30 cellular contexts compared by ENCODE assay signal in genomic region chr5:176514244-176514918, GRCh38. TPM values are rescaled to one million over a fixed set of nuclear protein-coding genes. Genes with fewer than 3 reads are reported as not detected.
A peak's percentile ranks its signal among the peaks of the same experiment; 100 is the strongest.
DNase-seq lines count a peak whose midpoint lies in the region; ATAC-seq, FAIRE-seq and TF ChIP-seq lines count a peak whose summit lies in the region.
"Had no signal": no experiment of that assay in that cellular context is flagged by ENCODE, and none has a peak within 500 bp of the region (broad histone marks: within the 10 kb centered on the region; RNA-seq: fewer than 3 reads in every experiment).

No MANE protein-coding gene starts in this region.

- no peak for DNase-seq in HepG2 (ENCODE audit: low spot score)
- no peak for DNase-seq in right lobe of liver
- peak; percentile 29 for DNase-seq in OCI-M1 (lab: John Stamatoyannopoulos, UW)
- DNase-seq in H1 (ENCODE audit: low read depth in 1 of 2, low spot score in 2 of 2) = no peak
- DNase-seq in ureter (ENCODE audit: low spot score) = no peak
- no peak for DNase-seq in heart left ventricle
- DNase-seq: ACHN; activated CD4-positive, alpha-beta T cell treated with anti-CD3 and anti-CD28 coated beads for 48 hours; activated naive CD4-positive, alpha-beta T cell treated with anti-CD3 and anti-CD28 coated beads for 36 hours; activated T-cell treated with anti-CD3 and anti-CD28 coated beads, Interleukin-2, amount 50 U/mL, for 48 hours; aorta; central memory CD4-positive, alpha-beta T cell; dorsolateral prefrontal cortex; glutamatergic neuron; left cardiac atrium; mesenchymal stem cell; NCI-H1436 treated with DMSO at 0.1 percent for 48 hours; NCI-H2171; NCI-H524; retina; SHP77 treated with DMSO at 0.1 percent for 48 hours; stimulated activated CD4-positive, alpha-beta T cell treated with anti-CD3 and anti-CD28 coated beads, Interleukin-12 subunit alpha, Interleukin-12 subunit beta, amount 100 ng/mL, for 4 hours; stimulated activated CD4-positive, alpha-beta T cell treated with anti-CD3 and anti-CD28 coated beads, Interleukin-4, amount 100 ng/mL, for 4 hours; T-helper 1 cell had no signal

- no peak overlapping the region for H2BK12ac ChIP-seq in H1 (ENCODE audit: low read depth, low read length)

- TF ChIP-seq CTCF in HepG2 (CRISPR knock-in tag; IDR thresholded peaks at IDR 0.05) = no peak
- TF ChIP-seq CTCF in right lobe of liver (IDR thresholded peaks at IDR 0.05) = no peak
- no peak for TF ChIP-seq CTCF in H1 (IDR thresholded peaks at IDR 0.05; ENCODE audit: control extremely low read depth in 1 of 3, insufficient read depth in 1 of 3, low read depth in 1 of 3, low read length in 3 of 3)
- no peak for TF ChIP-seq CTCF in heart left ventricle (IDR thresholded peaks at IDR 0.05)

- H4K5ac ChIP-seq in H1 (ENCODE audit: insufficient read length, low read depth, low read length) = no peak overlapping the region

- 0 out of 5 replicates have a peak, but pooled peaks cover 0 to 4% of the 10 kb centered on the region in 2 experiments for H3K36me3 ChIP-seq in HepG2 (replicated peaks in 1 of 2; ENCODE audit: control insufficient read depth in 1 of 2, insufficient read depth in 2 of 2, low read length in 2 of 2)
- no peaks in the 10 kb centered on the region for H3K36me3 ChIP-seq in right lobe of liver
- peaks cover 0 to 4% (median 0%) of the 10 kb centered on the region in 4 experiments; a peak in 1 of 8 replicates for H3K36me3 ChIP-seq in H1 (ENCODE audit: control insufficient read depth in 2 of 4, insufficient read depth in 4 of 4, low read length in 3 of 4)
- H3K36me3 ChIP-seq in heart left ventricle = peaks cover 0 to 10% (median 3%) of the 10 kb centered on the region in 9 donors

- in situ Hi-C loops in HepG2 (cut with HindIII; ENCODE audit: extremely low pct_ligation_motif_present, low pct_unique_long_range_greater_than_20kb) = no loop called here

- H3K4me3 ChIP-seq in HepG2 (replicated peaks in 1 of 3; ENCODE audit: insufficient read depth in 1 of 3, low read depth in 2 of 3, low read length in 3 of 3) (no peak overlapping the region), right lobe of liver (no peak overlapping the region), H1 (ENCODE audit: extremely low read depth in 1 of 4, insufficient read depth in 2 of 4, low read depth in 3 of 4, low read length in 4 of 4) (no peak overlapping the region), heart left ventricle (no peak overlapping the region)
- H3K4me3 ChIP-seq: dorsolateral prefrontal cortex had no signal

- intact Hi-C loops in HepG2 (cut with micrococcal nuclease; ENCODE audit: unreplicated experiment) (no loop called here), right lobe of liver (cut with DNase I) (no loop called here), heart left ventricle (cut with DNase I) (no loop called here)

- TF ChIP-seq POLR2A in HepG2 (IDR thresholded peaks at IDR 0.05; ENCODE audit: insufficient read depth in 1 of 2, low read depth in 2 of 2, low read length in 2 of 2) (no peak), right lobe of liver (IDR thresholded peaks at IDR 0.05) (no peak), H1 (IDR thresholded peaks at IDR 0.05; ENCODE audit: control extremely low read depth in 1 of 2, low read depth in 2 of 2, low read length in 2 of 2) (no peak), heart left ventricle (IDR thresholded peaks at IDR 0.05) (no peak)

- no peak overlapping the region for H2AK5ac ChIP-seq in H1 (ENCODE audit: low read depth, low read length)

- H3K79me2 ChIP-seq in HepG2 (ENCODE audit: insufficient read depth, low read length) = no peaks in the 10 kb centered on the region
- no peaks in the 10 kb centered on the region for H3K79me2 ChIP-seq in H1 (ENCODE audit: control insufficient read depth in 1 of 2, insufficient read depth in 2 of 2, low read length in 2 of 2)

- H3K4ac ChIP-seq in H1 (replicated peaks; ENCODE audit: insufficient read length, low read depth, low read length) = no peak overlapping the region

- POLR2A ChIA-PET in HepG2 (lab: Yijun Ruan, JAX) = no interaction called here
- POLR2A ChIA-PET in H1 (lab: Charles Lee; ENCODE audit: partially characterized antibody) = interaction anchor here (1.1 to 26.0 kb wide), 3 partner anchors 9 to 126 kb away, joined by 3 to 458 read pairs (median 7); partner anchors contain the start of genes NOP16 and RNF44

- H4K8ac ChIP-seq in H1 (ENCODE audit: extremely low read depth, insufficient read depth, low read length) = 0 out of 2 replicates have a peak overlapping the region, but pooled peaks have one; percentile 47

- H2AFZ ChIP-seq in HepG2 (ENCODE audit: low read length) = no peak overlapping the region
- H2AFZ ChIP-seq in H1 (ENCODE audit: low read length) = no peak overlapping the region

- H2BK5ac ChIP-seq in H1 (ENCODE audit: low read depth, low read length) = no peak overlapping the region

- no TSS peak for BruUV-seq in HepG2 (replicated peaks; lab: Mats Ljungman, UMichigan)

- no peak overlapping the region for H2BK20ac ChIP-seq in H1 (ENCODE audit: low read length)

- H3K56ac ChIP-seq in H1 (replicated peaks; ENCODE audit: insufficient read length, low read depth, low read length) = no peak overlapping the region

- TF ChIP-seq RAD21 in HepG2 (CRISPR knock-in tag; IDR thresholded peaks at IDR 0.05) (no peak), H1 (IDR thresholded peaks at IDR 0.05 in 1 of 2, conservative IDR thresholded peaks at IDR 0.05 in 1 of 2; ENCODE audit: low read depth in 2 of 2, low read length in 2 of 2) (no peak)

- H3K4me2 ChIP-seq in HepG2 (ENCODE audit: low read depth, low read length) (no peak overlapping the region), H1 (ENCODE audit: insufficient read depth in 1 of 2, low read depth in 2 of 2, low read length in 2 of 2) (no peak overlapping the region)

- WGBS in HepG2 (ENCODE audit: low lambda C conversion rate) = 75% methylated on average over 11 of the region's 11 CpGs
- WGBS in right lobe of liver (ENCODE audit: insufficient coverage, low coverage, low lambda C conversion rate, missing lambda C conversion rate) = 70% methylated on average over 10 of the region's 11 CpGs
- 95% methylated on average over 10 of the region's 11 CpGs; no CpG with 5 or more reads in 1 of the 2 experiments for WGBS in H1 (ENCODE audit: extremely low coverage in 1 of 2, insufficient coverage in 1 of 2, insufficient read length in 1 of 2, insufficient replicate concordance in 2 of 2, low coverage in 1 of 2, low lambda C conversion rate in 2 of 2, missing lambda C conversion rate in 1 of 2), 2 experiments
- 64 to 82% (median 75%) methylated on average over 11 of the region's 11 CpGs for WGBS in heart left ventricle, 4 donors

- CTCF ChIA-PET in HepG2 (lab: Yijun Ruan, JAX; ENCODE audit: low intra/inter-chr PET ratio, low total read pairs) (no interaction called here), H1 (lab: Charles Lee; ENCODE audit: partially characterized antibody) (interaction anchor here (0.6 to 1.1 kb wide), 2 partner anchors 56 to 72 kb away, joined by 3 read pairs; no protein-coding TSS in a partner anchor)

- H3K27me3 ChIP-seq in HepG2 (ENCODE audit: control insufficient read depth in 1 of 2, insufficient read depth in 2 of 2, low read length in 2 of 2) (no peaks in the 10 kb centered on the region; a peak in 1 of 5 replicates), right lobe of liver (no peaks in the 10 kb centered on the region), H1 (replicated peaks in 1 of 4; ENCODE audit: control insufficient read depth in 3 of 4, extremely low read depth in 1 of 4, insufficient read depth in 3 of 4, low read length in 3 of 4) (no peaks in the 10 kb centered on the region; a peak in 2 of 7 replicates), heart left ventricle (no peaks in the 10 kb centered on the region)
- H3K27me3 ChIP-seq: dorsolateral prefrontal cortex had no signal

- H3K14ac ChIP-seq in H1 (ENCODE audit: insufficient read length) = no peak overlapping the region

- H3K18ac ChIP-seq in H1 (ENCODE audit: extremely low read depth, low read length) = no peak overlapping the region

- peaks cover 7% of the 10 kb centered on the region for H3K4me1 ChIP-seq in HepG2 (ENCODE audit: insufficient read depth, low read length)
- no peaks in the 10 kb centered on the region for H3K4me1 ChIP-seq in right lobe of liver
- no peaks in the 10 kb centered on the region for H3K4me1 ChIP-seq in H1 (replicated peaks in 1 of 4; ENCODE audit: control insufficient read depth in 3 of 4, insufficient read depth in 4 of 4, low read length in 3 of 4)
- no peaks in the 10 kb centered on the region for H3K4me1 ChIP-seq in heart left ventricle

- H2BK120ac ChIP-seq in H1 (replicated peaks; ENCODE audit: low read depth, low read length) = no peak overlapping the region

- TF ChIP-seq EP300 in HepG2 (IDR thresholded peaks at IDR 0.05; ENCODE audit: low read depth in 2 of 2, low read length in 2 of 2) (no peak), HepG2 (CRISPR knock-in tag; IDR thresholded peaks at IDR 0.05; ENCODE audit: borderline replicate concordance) (no peak), H1 (IDR thresholded peaks at IDR 0.05; ENCODE audit: borderline replicate concordance in 1 of 2, low read depth in 2 of 2, low read length in 2 of 2) (no peak)

- no peak overlapping the region for H3K23ac ChIP-seq in H1 (ENCODE audit: insufficient read length)

- H3K23me2 ChIP-seq in H1 (ENCODE audit: low read depth, low read length) = 0 out of 2 replicates have a peak, but pooled peaks cover 3% of the 10 kb centered on the region

- no peak overlapping the region for H4K91ac ChIP-seq in H1 (replicated peaks; ENCODE audit: insufficient read length, low read length)

- H3K9ac ChIP-seq in HepG2 (ENCODE audit: insufficient read depth, low read depth, low read length) = no peak overlapping the region
- no peak overlapping the region for H3K9ac ChIP-seq in H1 (replicated peaks in 1 of 4; ENCODE audit: extremely low read depth in 1 of 4, low read depth in 3 of 4, low read length in 3 of 4)

- FAIRE-seq in HepG2 (lab: Jason Lieb, UNC) = no peak
- no peak for FAIRE-seq in H1 (lab: Jason Lieb, UNC)
- FAIRE-seq: endothelial cell of umbilical vein, HTR-8/SVneo had no signal

- H3K27ac ChIP-seq in HepG2 (ENCODE audit: extremely low read length, insufficient read depth, low read length) (no peak overlapping the region), right lobe of liver (no peak overlapping the region), H1 (ENCODE audit: low read depth, low read length) (no peak overlapping the region), heart left ventricle (no peak overlapping the region)
- H3K27ac ChIP-seq: dorsolateral prefrontal cortex had no signal

- no peaks in the 10 kb centered on the region for H3K79me1 ChIP-seq in H1 (ENCODE audit: low read depth, low read length)

- H3K9me3 ChIP-seq in HepG2 (ENCODE audit: low read length) (no peaks in the 10 kb centered on the region), right lobe of liver (no peaks in the 10 kb centered on the region), H1 (ENCODE audit: insufficient read depth in 2 of 2, low read depth in 1 of 2, low read length in 1 of 2) (no peaks in the 10 kb centered on the region), heart left ventricle (no peaks in the 10 kb centered on the region)

- ATAC-seq in HepG2 (no peak; the same call in 2 of the 3 replicates), right lobe of liver (no peak), HG03520 (IDR thresholded peaks at IDR 0.05; ENCODE audit: unreplicated experiment) (no peak), HG03196 (IDR thresholded peaks at IDR 0.05; ENCODE audit: unreplicated experiment) (no peak), heart left ventricle (no peak)
- ATAC-seq: HCT116, left cardiac atrium had no signal

- H2BK15ac ChIP-seq in H1 (ENCODE audit: low read length) = no peak overlapping the region

- H4K20me1 ChIP-seq in HepG2 (ENCODE audit: insufficient read depth, low read length) (no peaks in the 10 kb centered on the region), H1 (replicated peaks in 1 of 2; ENCODE audit: control insufficient read depth in 1 of 2, insufficient read depth in 2 of 2, low read length in 2 of 2) (peaks cover 0 to 1% of the 10 kb centered on the region in 2 experiments)

RNA-seq across cellular contexts. Expression of gene RNF44, which starts 22.8 kb away (rescaled TPM):
- total RNA-seq in HepG2 (2016; rRNA removed; fragmentation: Illumina TruSeq; extraction: Trizol) (5.1 and 9.2 TPM in 2 replicates), right lobe of liver (10 to 100 TPM in 4 of 6 experiments, 1 to 10 TPM in 2; 5.1 to 16.3 (median 12.7) TPM), ureter (71.5 TPM), heart left ventricle (10 to 100 TPM in 8 of 9 donors, 1 to 10 TPM in 1; 9.2 to 35.7 (median 21.0) TPM)
- 7.2 and 9.4 TPM in 2 replicates for total RNA-seq in HepG2 (2016; cell fraction: cytosol; rRNA removed; fragmentation: Illumina TruSeq; extraction: Trizol; ENCODE audit: low read depth)
- total RNA-seq in HepG2 (2016; cell fraction: insoluble cytoplasmic fraction; rRNA removed; fragmentation: Illumina TruSeq; extraction: Trizol) = 4.4 and 8.7 TPM in 2 replicates
- 7.2 and 9.8 TPM in 2 replicates for total RNA-seq in HepG2 (2016; cell fraction: membrane; rRNA removed; fragmentation: Illumina TruSeq; extraction: Trizol)
- 9.4 and 17.1 TPM in 2 replicates for total RNA-seq in HepG2 (2016; cell fraction: nucleus; rRNA removed; fragmentation: Illumina TruSeq; extraction: Trizol)
- polyA plus RNA-seq in HepG2 (2011; rRNA removed) (16.8 and 19.1 TPM in 2 replicates), H1 (2011; rRNA removed) (54.7 and 109 TPM in 2 replicates), heart left ventricle (10 to 100 TPM; 14.4 to 14.8 TPM)
- 6.8 and 9.5 TPM in 2 replicates for polyA plus RNA-seq in HepG2 (2011; cell fraction: cytosol; rRNA removed)
- 134 and 149 TPM in 2 replicates for polyA plus RNA-seq in HepG2 (2011; cell fraction: nucleus; rRNA removed)
- polyA plus RNA-seq in HepG2 (2012) = 37.8 and 52.8 TPM in 2 replicates
- 2.3 and 2.5 TPM in 2 replicates for polyA plus RNA-seq in HepG2 (2016; cell fraction: cytosol; fragmentation: Illumina TruSeq; extraction: Trizol; ENCODE audit: low read depth)
- polyA plus RNA-seq in HepG2 (2016; cell fraction: insoluble cytoplasmic fraction; fragmentation: Illumina TruSeq; extraction: Trizol; ENCODE audit: low read depth) = 15.8 and 20.6 TPM in 2 replicates
- 9.4 and 9.7 TPM in 2 replicates for polyA plus RNA-seq in HepG2 (2016; cell fraction: membrane; fragmentation: Illumina TruSeq; extraction: Trizol; ENCODE audit: low read depth)
- 52.0 and 60.3 TPM in 2 replicates for polyA plus RNA-seq in HepG2 (2016; cell fraction: nucleus; fragmentation: Illumina TruSeq; extraction: Trizol; ENCODE audit: insufficient read depth, low read depth)
- polyA minus RNA-seq in HepG2 (2011; rRNA and poly(A)+ RNA removed; ENCODE audit: low replicate concordance) = 18.3 and 21.3 TPM in 2 replicates
- 16.1 and 19.0 TPM in 2 replicates for polyA minus RNA-seq in HepG2 (2011; cell fraction: cytosol; rRNA and poly(A)+ RNA removed)
- 28.3 and 33.1 TPM in 2 replicates for polyA minus RNA-seq in HepG2 (2011; cell fraction: nucleus; rRNA and poly(A)+ RNA removed)
- total RNA-seq in H1 (2021; fragmentation: NEBNext Ultra II Directional; extraction: Animal tissue kit (Norgen Biotek cat#: 25700)) = 164 and 178 TPM in 2 replicates
- 42.9 TPM for polyA plus RNA-seq in H1 (2011; cell fraction: cytosol; rRNA removed)
- polyA plus RNA-seq in H1 (2011; cell fraction: nucleus; rRNA removed) = 283 TPM
- 101 to 137 TPM (median 120 TPM) in 4 replicates for polyA plus RNA-seq in H1 (2012, experiment 1 of 2)
- polyA plus RNA-seq in H1 (2012, experiment 2 of 2) = 87.2 TPM
- 97.6 TPM for polyA plus RNA-seq in H1 (2013, experiment 1 of 2)
- polyA plus RNA-seq in H1 (2013, experiment 2 of 2) = 91.7 TPM
- polyA minus RNA-seq in H1 (2011; rRNA and poly(A)+ RNA removed) = 15.9 and 24.4 TPM in 2 replicates
- 100 TPM for polyA minus RNA-seq in H1 (2011; cell fraction: cytosol; rRNA and poly(A)+ RNA removed)
- polyA minus RNA-seq in H1 (2011; cell fraction: nucleus; rRNA and poly(A)+ RNA removed) = 120 TPM

RNA-seq across cellular contexts. Expression of gene CDHR2, which starts 34.8 kb away (rescaled TPM):
- total RNA-seq in HepG2 (2016; rRNA removed; fragmentation: Illumina TruSeq; extraction: Trizol) (7.8 and 17.9 TPM in 2 replicates), right lobe of liver (10 to 100 TPM in 4 of 6 experiments, 1 to 10 TPM in 2; 6.8 to 89.2 (median 41.2) TPM), ureter (not detected), heart left ventricle (under 1 TPM in 4 of 9 donors, not detected in 5; 0.08 to 0.67 (median 0.40) TPM)
- total RNA-seq in HepG2 (2016; cell fraction: cytosol; rRNA removed; fragmentation: Illumina TruSeq; extraction: Trizol; ENCODE audit: low read depth) = 3.8 and 4.0 TPM in 2 replicates
- 5.3 and 18.3 TPM in 2 replicates for total RNA-seq in HepG2 (2016; cell fraction: insoluble cytoplasmic fraction; rRNA removed; fragmentation: Illumina TruSeq; extraction: Trizol)
- total RNA-seq in HepG2 (2016; cell fraction: membrane; rRNA removed; fragmentation: Illumina TruSeq; extraction: Trizol) = 7.4 and 8.2 TPM in 2 replicates
- total RNA-seq in HepG2 (2016; cell fraction: nucleus; rRNA removed; fragmentation: Illumina TruSeq; extraction: Trizol) = 19.1 and 22.7 TPM in 2 replicates
- polyA plus RNA-seq in HepG2 (2011; rRNA removed) (20.9 and 27.3 TPM in 2 replicates), H1 (2011; rRNA removed) (0.02 and 0.06 TPM in 2 replicates), heart left ventricle (under 1 TPM in 1 of 2 donors, not detected in 1; 0.07 TPM)
- polyA plus RNA-seq in HepG2 (2011; cell fraction: cytosol; rRNA removed) = 14.0 and 14.6 TPM in 2 replicates
- polyA plus RNA-seq in HepG2 (2011; cell fraction: nucleus; rRNA removed) = 70.0 and 99.3 TPM in 2 replicates
- polyA plus RNA-seq in HepG2 (2012) = 15.8 and 16.5 TPM in 2 replicates
- polyA plus RNA-seq in HepG2 (2016; cell fraction: cytosol; fragmentation: Illumina TruSeq; extraction: Trizol; ENCODE audit: low read depth) = 2.7 and 3.5 TPM in 2 replicates
- polyA plus RNA-seq in HepG2 (2016; cell fraction: insoluble cytoplasmic fraction; fragmentation: Illumina TruSeq; extraction: Trizol; ENCODE audit: low read depth) = 6.8 and 7.1 TPM in 2 replicates
- polyA plus RNA-seq in HepG2 (2016; cell fraction: membrane; fragmentation: Illumina TruSeq; extraction: Trizol; ENCODE audit: low read depth) = 4.6 and 6.1 TPM in 2 replicates
- 48.7 and 52.7 TPM in 2 replicates for polyA plus RNA-seq in HepG2 (2016; cell fraction: nucleus; fragmentation: Illumina TruSeq; extraction: Trizol; ENCODE audit: insufficient read depth, low read depth)
- polyA minus RNA-seq in HepG2 (2011; rRNA and poly(A)+ RNA removed; ENCODE audit: low replicate concordance) = 0.07 and 41.0 TPM in 2 replicates
- 12.1 and 12.2 TPM in 2 replicates for polyA minus RNA-seq in HepG2 (2011; cell fraction: cytosol; rRNA and poly(A)+ RNA removed)
- 15.5 and 15.7 TPM in 2 replicates for polyA minus RNA-seq in HepG2 (2011; cell fraction: nucleus; rRNA and poly(A)+ RNA removed)
- total RNA-seq in H1 (2021; fragmentation: NEBNext Ultra II Directional; extraction: Animal tissue kit (Norgen Biotek cat#: 25700)) = 0.43 and 0.69 TPM in 2 replicates
- 0.04 TPM for polyA plus RNA-seq in H1 (2011; cell fraction: cytosol; rRNA removed)
- 0.26 TPM for polyA plus RNA-seq in H1 (2011; cell fraction: nucleus; rRNA removed)
- polyA plus RNA-seq in H1 (2012, experiment 1 of 2) = 0.08 to 0.52 TPM (median 0.25 TPM) in 3 of 4 replicates, not detected in the other
- not detected for polyA plus RNA-seq in H1 (2012, experiment 2 of 2)
- polyA plus RNA-seq in H1 (2013, experiment 1 of 2) = 0.04 TPM
- 0.02 TPM for polyA plus RNA-seq in H1 (2013, experiment 2 of 2)
- 0.06 and 0.17 TPM in 2 replicates for polyA minus RNA-seq in H1 (2011; rRNA and poly(A)+ RNA removed)
- polyA minus RNA-seq in H1 (2011; cell fraction: cytosol; rRNA and poly(A)+ RNA removed) = not detected
- 0.50 TPM for polyA minus RNA-seq in H1 (2011; cell fraction: nucleus; rRNA and poly(A)+ RNA removed)
- total RNA-seq: aorta, endothelial cell of umbilical vein had no signal
- polyA plus RNA-seq: CD14-positive monocyte, endothelial cell of umbilical vein had no signal
